27 cellular contexts compared by ENCODE assay signal in genomic region chr16:73313950-73314349, GRCh38.
"Had no signal": no experiment of that assay in that cellular context is flagged by ENCODE, and none has a peak within 500 bp of the region (broad histone marks: within the 10 kb centered on the region; RNA-seq: fewer than 3 reads in every experiment).

No MANE protein-coding gene starts in this region.

- H3K9me3 ChIP-seq: stomach, suprapubic skin, testis, thoracic aorta, thyroid gland, tibial artery, transverse colon, upper lobe of left lung, upper lobe of right lung, uterus, vagina had no signal

- FAIRE-seq: urothelium cell line had no signal

- DNase-seq: stimulated activated CD4-positive, alpha-beta T cell treated with anti-CD3 and anti-CD28 coated beads, Interleukin-2, amount 100 ng/mL, for 48 hours; stimulated activated CD4-positive, alpha-beta T cell treated with anti-CD3 and anti-CD28 coated beads, Interleukin-4, amount 100 ng/mL, for 1 hour; stimulated activated CD4-positive, alpha-beta T cell treated with anti-CD3 and anti-CD28 coated beads, Interleukin-4, amount 100 ng/mL, for 24 hours; stimulated activated CD4-positive, alpha-beta T cell treated with anti-CD3 and anti-CD28 coated beads, Interleukin-4, amount 100 ng/mL, for 4 hours; stimulated activated CD8-positive, alpha-beta memory T cell treated with anti-CD3 and anti-CD28 coated beads, Interleukin-4, amount 100 ng/mL, for 48 hours; stimulated activated naive B cell treated with anti-CD40 and anti-IgM and Interleukin-4, amounts not matched to agents 10 μg/mL and 1 μg/mL and 100 μg/mL, for 72 hours; stimulated activated naive CD4-positive, alpha-beta T cell; stimulated activated naive CD4-positive, alpha-beta T cell treated with Interleukin-2 at 50 U/mL for 16 hours; stimulated activated naive CD8-positive, alpha-beta T cell treated with anti-CD3 and anti-CD28 coated beads, Interleukin-15, amount 100 ng/mL, for 72 hours; stimulated activated naive CD8-positive, alpha-beta T cell treated with anti-CD3 and anti-CD28 coated beads, Interleukin-15, Interleukin-2, amounts not matched to agents 100 U/mL and 50 U/mL, for 24 hours; stomach; substantia nigra; testis; thyroid gland; tibial artery; transverse colon; trophoblast cell; upper lobe of left lung; upper lobe of right lung; uterus had no signal

- H3K4me1 ChIP-seq: stomach, suprapubic skin, testis, tibial artery, tibial nerve, transverse colon, upper lobe of left lung, upper lobe of right lung, uterus, vagina had no signal

- H3K27me3 ChIP-seq: stomach, suprapubic skin, testis, thyroid gland, tibial artery, tibial nerve, transverse colon, upper lobe of left lung, upper lobe of right lung, uterus, vagina had no signal

- H3K36me3 ChIP-seq: stomach, suprapubic skin, thoracic aorta, thyroid gland, tibial artery, tibial nerve, transverse colon, upper lobe of left lung, upper lobe of right lung, uterus, vagina had no signal

- H3K4me3 ChIP-seq: stomach, suprapubic skin, testis, thoracic aorta, thyroid gland, tibial artery, tibial nerve, transverse colon, upper lobe of left lung, upper lobe of right lung, uterus, vagina had no signal

- ATAC-seq: stimulated activated effector memory CD8-positive, alpha-beta T cell treated with anti-CD3 and anti-CD28 coated beads, Interleukin-12 subunit alpha, Interleukin-12 subunit beta, amount 100 ng/mL, for 72 hours; stimulated activated memory B cell treated with anti-CD40 and anti-IgM and Interleukin-4, amounts not matched to agents 10 μg/mL and 1 μg/mL and 100 μg/mL, for 72 hours; stimulated activated naive B cell treated with anti-CD40 and anti-IgM and Interleukin-4, amounts not matched to agents 10 μg/mL and 1 μg/mL and 100 μg/mL, for 72 hours; stimulated activated naive CD8-positive, alpha-beta T cell treated with anti-CD3 and anti-CD28 coated beads, Interleukin-15, amount 100 ng/mL, for 72 hours; stimulated activated naive CD8-positive, alpha-beta T cell treated with anti-CD3 and anti-CD28 coated beads, Interleukin-15, Interleukin-2, amounts not matched to agents 100 U/mL and 50 U/mL, for 24 hours; upper lobe of right lung had no signal

- H3K27ac ChIP-seq: stomach, suprapubic skin, testis, thoracic aorta, thyroid gland, tibial artery, tibial nerve, transverse colon, upper lobe of left lung, upper lobe of right lung, uterus, vagina had no signal
